ENCODE assay signal across 9 cellular contexts in genomic region chr2:72145658-72146329, GRCh38. TPM values are rescaled to one million over a fixed set of nuclear protein-coding genes. Genes with fewer than 3 reads are reported as not detected.
DNase-seq lines count a peak whose midpoint lies in the region; ATAC-seq, FAIRE-seq and TF ChIP-seq lines count a peak whose summit lies in the region.
"Had no signal": no experiment of that assay in that cellular context is flagged by ENCODE, and none has a peak within 500 bp of the region (broad histone marks: within the 10 kb centered on the region; RNA-seq: fewer than 3 reads in every experiment).

No MANE protein-coding gene starts in this region.

- CTCF ChIA-PET in PC-9 (lab: Charles Lee) (no interaction called here), endothelial cell of umbilical vein (lab: Charles Lee) (interaction anchor here (1.1 kb wide), 1 partner anchor 222 kb away, joined by 5 read pairs; no protein-coding TSS in a partner anchor)

- H3K4me3 Mint-ChIP-seq in nephron progenitor cell: peak overlapping the region; percentile 79

- H3K27ac ChIP-seq in BLaER1 (no peak overlapping the region), PC-9 (no peak overlapping the region), endothelial cell of umbilical vein (ENCODE audit: insufficient read depth, low read depth, low read length) (no peak overlapping the region)

- H3K9me3 Mint-ChIP-seq in nephron progenitor cell: peaks cover 6% of the 10 kb centered on the region

- H3K9me3 ChIP-seq in BLaER1 (peaks cover 5% of the 10 kb centered on the region; the same call in 1 of the 2 replicates), PC-9 (ENCODE audit: insufficient read depth, low read depth) (no peaks in the 10 kb centered on the region), endothelial cell of umbilical vein (replicated peaks; ENCODE audit: control insufficient read depth, insufficient read depth, low read length) (no peaks in the 10 kb centered on the region)

- peak overlapping the region; percentile 86 for H2AFZ ChIP-seq in PC-9
- no peak overlapping the region for H2AFZ ChIP-seq in endothelial cell of umbilical vein (ENCODE audit: low read depth, low read length)

- BruUV-seq in PC-9 (replicated peaks; lab: Mats Ljungman, UMichigan) (no TSS peak), endothelial cell of umbilical vein (replicated peaks; lab: Mats Ljungman, UMichigan) (no TSS peak)

- no peaks in the 10 kb centered on the region for H3K36me3 ChIP-seq in BLaER1
- no peaks in the 10 kb centered on the region for H3K36me3 ChIP-seq in PC-9 (ENCODE audit: low read depth)
- H3K36me3 ChIP-seq in endothelial cell of umbilical vein (ENCODE audit: control insufficient read depth in 2 of 2, extremely low read depth in 1 of 2, insufficient read depth in 2 of 2, low read length in 2 of 2): no peaks in the 10 kb centered on the region

- peaks cover 97% of the 10 kb centered on the region for H3K27me3 ChIP-seq in BLaER1
- H3K27me3 ChIP-seq in PC-9 (ENCODE audit: insufficient read depth, low read depth): peaks cover 11% of the 10 kb centered on the region; the same call in 1 of the 2 replicates
- peaks cover 47 to 69% of the 10 kb centered on the region in 2 experiments for H3K27me3 ChIP-seq in endothelial cell of umbilical vein (ENCODE audit: control insufficient read depth in 2 of 2, insufficient read depth in 2 of 2, low read length in 2 of 2)

- no peak for DNase-seq in PC-9
- DNase-seq in endothelial cell of umbilical vein (ENCODE audit: low read depth, low spot score): no peak
- DNase-seq in nephron progenitor cell: no peak
- no peak for DNase-seq in NK-92 (lab: John Stamatoyannopoulos, UW; ENCODE audit: unreplicated experiment)
- no peak for DNase-seq in NCI-H1417 treated with DMSO at 0.1 percent for 48 hours (lab: John Stamatoyannopoulos, UW)
- DNase-seq: activated CD4-positive, alpha-beta T cell treated with anti-CD3 and anti-CD28 coated beads for 48 hours had no signal

- no peak for TF ChIP-seq POLR2A in endothelial cell of umbilical vein (IDR thresholded peaks at IDR 0.05; ENCODE audit: low read depth, low read length)

- H3K27me3 Mint-ChIP-seq in nephron progenitor cell (ENCODE audit: low read depth, poor library complexity): peaks cover 99% of the 10 kb centered on the region

- H4K20me1 ChIP-seq in BLaER1 (peaks cover 65% of the 10 kb centered on the region), PC-9 (ENCODE audit: insufficient read depth) (no peaks in the 10 kb centered on the region), endothelial cell of umbilical vein (replicated peaks; ENCODE audit: control insufficient read depth, extremely low read depth, insufficient read depth, low read length) (no peaks in the 10 kb centered on the region)

- no peak for FAIRE-seq in endothelial cell of umbilical vein (lab: Jason Lieb, UNC)

- intact Hi-C loops in PC-9 (cut with micrococcal nuclease; ENCODE audit: unreplicated experiment) (loop anchor here (5.0 kb wide), 1 partner anchor 398 kb away; no protein-coding TSS in a partner anchor), endothelial cell of umbilical vein (cut with micrococcal nuclease) (no loop called here)

- no peaks in the 10 kb centered on the region for H3K9me1 ChIP-seq in endothelial cell of umbilical vein (replicated peaks; ENCODE audit: control insufficient read depth, extremely low read depth, insufficient read depth, low read length)

- peaks cover 60% of the 10 kb centered on the region for H3K4me1 Mint-ChIP-seq in nephron progenitor cell

- H3K27ac Mint-ChIP-seq in nephron progenitor cell: no peak overlapping the region

- H3K9me2 ChIP-seq in PC-9 (ENCODE audit: insufficient read depth): no peaks in the 10 kb centered on the region

- H3K4me2 ChIP-seq in BLaER1: peak overlapping the region; percentile 97
- peak overlapping the region; percentile 97 for H3K4me2 ChIP-seq in PC-9
- H3K4me2 ChIP-seq in endothelial cell of umbilical vein (ENCODE audit: insufficient read depth, low read length): peak overlapping the region; percentile 12

- no peak for TF ChIP-seq CTCF in PC-9 (conservative IDR thresholded peaks at IDR 0.05)
- TF ChIP-seq CTCF in endothelial cell of umbilical vein (IDR thresholded peaks at IDR 0.05; ENCODE audit: extremely low read depth in 1 of 2, insufficient read depth in 1 of 2, low read depth in 1 of 2, low read length in 2 of 2): no peak
- TF ChIP-seq CTCF in nephron progenitor cell (IDR thresholded peaks at IDR 0.05): no peak

- H3K36me3 Mint-ChIP-seq in nephron progenitor cell (ENCODE audit: low read depth): no peaks in the 10 kb centered on the region

- POLR2A ChIA-PET in PC-9 (lab: Charles Lee; ENCODE audit: unreplicated experiment) (no interaction called here), endothelial cell of umbilical vein (lab: Charles Lee) (no interaction called here)

- ATAC-seq in esophagus mucosa (no peak), GM21367 (IDR thresholded peaks at IDR 0.05; ENCODE audit: unreplicated experiment) (no peak)

- H3F3A ChIP-seq in PC-9 (ENCODE audit: insufficient read depth, low read depth): peaks cover 13% of the 10 kb centered on the region; the same call in 1 of the 2 replicates

- H3K9ac ChIP-seq in BLaER1: no peak overlapping the region
- H3K9ac ChIP-seq in endothelial cell of umbilical vein (replicated peaks; ENCODE audit: extremely low read depth, insufficient read depth, low read length): no peak overlapping the region

- H3K4me3 ChIP-seq in BLaER1 (peak overlapping the region; percentile 69), PC-9 (peak overlapping the region; percentile 77), endothelial cell of umbilical vein (replicated peaks in 1 of 3; ENCODE audit: insufficient read depth in 1 of 3, low read depth in 1 of 3, low read length in 3 of 3) (peak overlapping the region in 2 of 3 experiments; percentile 8 to 27)

- dilution Hi-C loops in endothelial cell of umbilical vein (cut with MboI; ENCODE audit: extremely low pct_ligation_motif_present, low sequenced_read_pairs): no loop called here

- H3K79me2 ChIP-seq in PC-9 (ENCODE audit: low read depth) (no peaks in the 10 kb centered on the region), endothelial cell of umbilical vein (ENCODE audit: control insufficient read depth, insufficient read depth, low read length) (no peaks in the 10 kb centered on the region)

- H3K4me1 ChIP-seq in BLaER1: peaks cover 64% of the 10 kb centered on the region
- H3K4me1 ChIP-seq in PC-9 (replicated peaks; ENCODE audit: insufficient read depth): peaks cover 30% of the 10 kb centered on the region
- peaks cover 22% of the 10 kb centered on the region for H3K4me1 ChIP-seq in endothelial cell of umbilical vein (ENCODE audit: control insufficient read depth, extremely low read depth, insufficient read depth, low read length)

TF ChIP-seq in endothelial cell of umbilical vein, 7 proteins besides CTCF, POLR2A, EP300 and RAD21:
- TF ChIP-seq GATA2 (IDR thresholded peaks at IDR 0.05; ENCODE audit: insufficient read depth, insufficient read length, low read depth, low read length) (no peak), EZH2 (IDR thresholded peaks at IDR 0.05; ENCODE audit: borderline replicate concordance, low read depth, low read length, severe bottlenecking) (no peak), MAX (IDR thresholded peaks at IDR 0.05; ENCODE audit: insufficient read depth, insufficient read length) (no peak)

RNA-seq across cellular contexts. Expression of gene CYP26B1, which starts 1.9 kb away (rescaled TPM):
- total RNA-seq in PC-9 (2021): 0.55 and 1.3 TPM in 2 replicates
- total RNA-seq in endothelial cell of umbilical vein: 0.76 and 1.1 TPM in 2 replicates
- 0.06 and 0.30 TPM in 2 replicates for polyA plus RNA-seq in endothelial cell of umbilical vein
- polyA plus RNA-seq in endothelial cell of umbilical vein (2011; cell fraction: cytosol; rRNA removed): 0.35 and 0.63 TPM in 2 replicates
- 1.3 and 1.4 TPM in 2 replicates for polyA plus RNA-seq in endothelial cell of umbilical vein (2011; cell fraction: nucleus; rRNA removed)
- polyA plus RNA-seq in endothelial cell of umbilical vein (2012): 1.1 and 2.4 TPM in 2 replicates
- 0.28 and 0.34 TPM in 2 replicates for polyA minus RNA-seq in endothelial cell of umbilical vein
- polyA minus RNA-seq in endothelial cell of umbilical vein (2011; cell fraction: cytosol; rRNA and poly(A)+ RNA removed): 3.9 TPM
- polyA minus RNA-seq in endothelial cell of umbilical vein (2011; cell fraction: nucleus; rRNA and poly(A)+ RNA removed): 0.58 and 1.3 TPM in 2 replicates
- total RNA-seq in esophagus mucosa: 1.9 TPM

Comparison
In these comparisons a context has a peak if more than half of its experiments do, and no peak if none do; other contexts are left out.
1. H3K4me2 ChIP-seq: peak in every context shown above with its lines; median percentile 97 in BLaER1; 97 in PC-9; 12 in endothelial cell of umbilical vein.
2. H3K4me3 ChIP-seq: peak in every context shown above with its lines; median percentile 77 in PC-9; 69 in BLaER1; 18 in endothelial cell of umbilical vein.